17 cellular contexts compared by ENCODE assay signal in the genomic region with DNA sequence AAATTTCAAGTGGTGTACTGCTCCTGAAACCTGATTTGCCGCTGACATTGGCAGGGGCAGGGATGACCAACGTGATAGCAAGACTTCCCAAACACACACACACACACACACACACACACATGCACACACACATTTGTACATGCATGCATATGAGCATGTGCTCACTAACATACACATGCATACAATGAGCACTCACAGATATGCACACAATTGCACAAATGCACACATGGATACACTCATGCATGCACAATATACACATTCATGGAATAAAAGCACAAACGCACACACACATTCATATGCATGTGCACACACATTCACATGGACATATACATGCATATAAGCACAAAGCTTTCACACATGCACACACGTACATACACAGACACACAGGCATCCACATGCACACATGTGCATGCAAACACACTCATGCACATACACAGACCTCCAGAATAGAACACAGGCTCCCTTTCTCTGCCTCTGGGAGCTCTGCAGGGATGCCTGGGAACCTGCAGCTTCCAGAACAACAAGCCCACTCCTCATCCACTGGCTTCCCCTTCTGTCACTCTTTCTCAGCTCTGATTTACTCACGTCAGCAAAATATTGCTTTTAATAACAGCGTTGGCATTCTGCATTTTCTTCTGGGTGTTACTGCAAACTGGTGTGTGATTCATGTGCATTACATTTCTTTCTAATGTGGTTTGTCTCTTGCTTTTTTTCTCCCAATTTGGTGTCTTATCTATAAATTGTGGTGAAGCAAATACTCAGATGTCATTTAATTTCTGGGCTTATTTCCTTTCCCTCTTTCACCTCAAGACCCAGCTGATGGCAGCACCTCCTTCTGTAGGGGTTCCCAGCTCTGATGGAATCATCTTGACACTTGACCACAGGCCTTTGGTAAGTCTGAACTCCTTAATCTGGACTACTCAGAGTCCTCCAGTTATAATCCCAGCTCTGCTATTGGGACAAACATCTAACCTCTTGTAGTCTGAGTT.
DNase-seq lines count a peak whose midpoint lies in the region; ATAC-seq and TF ChIP-seq lines count a peak whose summit lies in the region.
"Had no signal": no experiment of that assay in that cellular context is flagged by ENCODE, and none has a peak within 500 bp of the region (broad histone marks: within the 10 kb centered on the region; RNA-seq: fewer than 3 reads in every experiment).

No MANE protein-coding gene starts in this region.

- POLR2A ChIA-PET in PC-3 (lab: Charles Lee; ENCODE audit: unreplicated experiment): no interaction called here

- H3K36me3 ChIP-seq in PC-3 (ENCODE audit: low read depth, low read length) (no peaks in the 10 kb centered on the region), WERI-Rb-1 (no peaks in the 10 kb centered on the region)
- H3K36me3 ChIP-seq: Peyer's patch had no signal

- no peaks in the 10 kb centered on the region for H3F3A ChIP-seq in PC-3 (ENCODE audit: low read length, unreplicated experiment)

- peaks cover 14% of the 10 kb centered on the region for H3K4me1 Mint-ChIP-seq in stimulated activated naive CD8-positive, alpha-beta T cell treated with anti-CD3 and anti-CD28 coated beads, Interleukin-15, amount 100 ng/mL, for 72 hours
- H3K4me1 Mint-ChIP-seq in central memory CD8-positive, alpha-beta T cell: peaks cover 44% of the 10 kb centered on the region

- H3K9me3 ChIP-seq in PC-3 (ENCODE audit: low read length) (no peaks in the 10 kb centered on the region), WERI-Rb-1 (ENCODE audit: severe bottlenecking) (peaks cover 7% of the 10 kb centered on the region)

- H3K79me2 ChIP-seq in PC-3 (ENCODE audit: low read length): no peaks in the 10 kb centered on the region

- H3K9me2 ChIP-seq in PC-3 (replicated peaks; ENCODE audit: low read length): no peaks in the 10 kb centered on the region

- peaks cover 0 to 12% of the 10 kb centered on the region in 2 donors for H3K9me3 Mint-ChIP-seq in stimulated activated naive CD8-positive, alpha-beta T cell treated with anti-CD3 and anti-CD28 coated beads, Interleukin-15, amount 100 ng/mL, for 72 hours
- H3K9me3 Mint-ChIP-seq in central memory CD8-positive, alpha-beta T cell: no peaks in the 10 kb centered on the region

- H3K4me3 ChIP-seq in PC-3 (ENCODE audit: low read length) (no peak overlapping the region), WERI-Rb-1 (ENCODE audit: low read depth, low read length) (no peak overlapping the region)
- H3K4me3 ChIP-seq: Peyer's patch had no signal

- no peak overlapping the region; the same call in 1 of the 2 replicates for H3K9ac ChIP-seq in PC-3 (ENCODE audit: low read length)

- H3K27ac Mint-ChIP-seq in stimulated activated naive CD8-positive, alpha-beta T cell treated with anti-CD3 and anti-CD28 coated beads, Interleukin-15, amount 100 ng/mL, for 72 hours: no peak overlapping the region
- no peak overlapping the region for H3K27ac Mint-ChIP-seq in central memory CD8-positive, alpha-beta T cell (ENCODE audit: low read depth)
- H3K27ac Mint-ChIP-seq: B cell had no signal

- H3K27ac ChIP-seq in PC-3 (ENCODE audit: low read length) (peak overlapping the region; percentile 69), WERI-Rb-1 (no peak overlapping the region)
- H3K27ac ChIP-seq: Peyer's patch had no signal

- intact Hi-C loops in PC-3 (cut with micrococcal nuclease): no loop called here

- ATAC-seq in stimulated activated naive CD8-positive, alpha-beta T cell treated with anti-CD3 and anti-CD28 coated beads, Interleukin-15, amount 100 ng/mL, for 72 hours: peak; percentile 23
- no peak for ATAC-seq in stimulated activated naive CD8-positive, alpha-beta T cell treated with anti-CD3 and anti-CD28 coated beads, Interleukin-15, Interleukin-2, amounts not matched to agents 100 U/mL and 50 U/mL, for 24 hours
- no peak for ATAC-seq in PC-3
- ATAC-seq in central memory CD8-positive, alpha-beta T cell (replicated peaks; ENCODE audit: extremely low read depth, poor library complexity, severe bottlenecking): peak; percentile 79

- peaks cover 59% of the 10 kb centered on the region for H3K27me3 Mint-ChIP-seq in stimulated activated naive CD8-positive, alpha-beta T cell treated with anti-CD3 and anti-CD28 coated beads, Interleukin-15, amount 100 ng/mL, for 72 hours
- H3K27me3 Mint-ChIP-seq in central memory CD8-positive, alpha-beta T cell: peaks cover 49% of the 10 kb centered on the region

- peaks cover 8% of the 10 kb centered on the region for H3K36me3 Mint-ChIP-seq in central memory CD8-positive, alpha-beta T cell (ENCODE audit: insufficient read depth)

- peaks cover 11% of the 10 kb centered on the region for H3K4me1 ChIP-seq in PC-3 (ENCODE audit: insufficient read depth, low read length)
- H3K4me1 ChIP-seq: Peyer's patch had no signal

- no peak overlapping the region for H3K4me3 Mint-ChIP-seq in stimulated activated naive CD8-positive, alpha-beta T cell treated with anti-CD3 and anti-CD28 coated beads, Interleukin-15, amount 100 ng/mL, for 72 hours
- H3K4me3 Mint-ChIP-seq in central memory CD8-positive, alpha-beta T cell: peak overlapping the region; percentile 54
- H3K4me3 Mint-ChIP-seq: B cell had no signal

- H3K27me3 ChIP-seq in PC-3 (ENCODE audit: low read length) (no peaks in the 10 kb centered on the region), WERI-Rb-1 (ENCODE audit: insufficient read depth, low read depth, severe bottlenecking) (no peaks in the 10 kb centered on the region)
- H3K27me3 ChIP-seq: Peyer's patch had no signal

- H2AFZ ChIP-seq in PC-3 (ENCODE audit: low read length): no peak overlapping the region

- H4K20me1 ChIP-seq in PC-3 (ENCODE audit: low read length): no peaks in the 10 kb centered on the region

- peak overlapping the region; percentile 22; the same call in 1 of the 2 replicates for H3K4me2 ChIP-seq in PC-3 (ENCODE audit: low read length)

- no peak for TF ChIP-seq CTCF in PC-3 (conservative IDR thresholded peaks at IDR 0.05; ENCODE audit: low read depth, low read length)
- TF ChIP-seq CTCF in WERI-Rb-1 (IDR thresholded peaks at IDR 0.05; ENCODE audit: low read depth, low read length): no peak

- CTCF ChIA-PET in PC-3 (lab: Charles Lee): no interaction called here

- BruUV-seq in PC-3 (replicated peaks; lab: Mats Ljungman, UMichigan): no TSS peak

- no peak for DNase-seq in stimulated activated naive CD8-positive, alpha-beta T cell treated with anti-CD3 and anti-CD28 coated beads, Interleukin-15, amount 100 ng/mL, for 72 hours
- no peak for DNase-seq in stimulated activated naive CD8-positive, alpha-beta T cell treated with anti-CD3 and anti-CD28 coated beads, Interleukin-15, Interleukin-2, amounts not matched to agents 100 U/mL and 50 U/mL, for 24 hours
- DNase-seq in PC-3 (peak; percentile 1), NCI-H69 (lab: John Stamatoyannopoulos, UW) (no peak), WERI-Rb-1 (no peak), H4 (ENCODE audit: low spot score) (no peak)
- peak in 1 of 2 donors; percentile 10 for DNase-seq in central memory CD8-positive, alpha-beta T cell (ENCODE audit: low spot score in 2 of 2)
- DNase-seq: ACHN, DMS 273 treated with DMSO at 0.1 percent for 48 hours, MM.1S, NCI-H1105 treated with DMSO at 0.1 percent for 48 hours, NCI-H187, NCI-H446 treated with DMSO at 0.1 percent for 48 hours, NCI-H82, Peyer's patch, Right ventricle myocardium superior had no signal

Comparison
In these comparisons a context has a peak if more than half of its experiments do, and no peak if none do; other contexts are left out.
1. ATAC-seq: peak in stimulated activated naive CD8-positive, alpha-beta T cell treated with anti-CD3 and anti-CD28 coated beads, Interleukin-15, amount 100 ng/mL, for 72 hours (single experiment) and central memory CD8-positive, alpha-beta T cell (single experiment); none in stimulated activated naive CD8-positive, alpha-beta T cell treated with anti-CD3 and anti-CD28 coated beads, Interleukin-15, Interleukin-2, amounts not matched to agents 100 U/mL and 50 U/mL, for 24 hours (single experiment) and PC-3 (single experiment).